29 cellular contexts compared by ENCODE assay signal in genomic region chr20:37559312-37560027, GRCh38. TPM values are rescaled to one million over a fixed set of nuclear protein-coding genes. Genes with fewer than 3 reads are reported as not detected.
"Had no signal": no experiment of that assay in that cellular context is flagged by ENCODE, and none has a peak within 500 bp of the region (broad histone marks: within the 10 kb centered on the region; RNA-seq: fewer than 3 reads in every experiment).

No MANE protein-coding gene starts in this region.

- H3K4me2 ChIP-seq: hepatocyte, smooth muscle cell had no signal

- H3K4me1 ChIP-seq: adrenal gland, pancreas, prostate gland had no signal

- H3K4me3 ChIP-seq: adrenal gland, body of pancreas, dorsolateral prefrontal cortex, gastroesophageal sphincter, hepatocyte, pancreas, prostate gland, smooth muscle cell, tibial nerve had no signal

- H3K36me3 ChIP-seq: adrenal gland, gastroesophageal sphincter, pancreas, prostate gland, tibial nerve, WERI-Rb-1 had no signal

- H3K27ac ChIP-seq: adrenal gland, body of pancreas, dorsolateral prefrontal cortex, gastroesophageal sphincter, hepatocyte, pancreas, prostate gland, tibial nerve, WERI-Rb-1 had no signal

- DNase-seq: activated CD4-positive, alpha-beta T cell treated with anti-CD3 and anti-CD28 coated beads for 48 hours; activated CD4-positive, alpha-beta T cell treated with anti-CD3 and anti-CD28 coated beads, Interleukin-2, amount 50 U/mL, for 48 hours; activated naive CD4-positive, alpha-beta T cell treated with Interleukin-2 at 50 U/mL for 16 hours; activated naive CD8-positive, alpha-beta T cell treated with anti-CD3 and anti-CD28 coated beads for 36 hours; activated T-cell treated with anti-CD3 and anti-CD28 coated beads, Interleukin-2, amount 50 U/mL, for 48 hours; aorta; body of pancreas; dorsolateral prefrontal cortex; effector memory CD8-positive, alpha-beta T cell; left cardiac atrium; mammary epithelial cell; naive B cell; nucleus accumbens; pancreas; retina; stimulated activated CD4-positive, alpha-beta T cell treated with anti-CD3 and anti-CD28 coated beads, Interleukin-1b, Interleukin-23, amount 100 ng/mL, for 48 hours; stimulated activated CD4-positive, alpha-beta T cell treated with anti-CD3 and anti-CD28 coated beads, Interleukin-4, amount 100 ng/mL, for 4 hours; stimulated activated naive CD4-positive, alpha-beta T cell; T-helper 9 cell; WERI-Rb-1 had no signal

- H3K27me3 ChIP-seq: body of pancreas had no signal

- H3K9me3 ChIP-seq: adrenal gland, body of pancreas, gastroesophageal sphincter, pancreas, prostate gland, tibial nerve had no signal

- ATAC-seq: activated CD4-positive, CD25-positive, alpha-beta regulatory T cell treated with anti-CD3 and anti-CD28 coated beads, Interleukin-2, amount 50 U/mL, for 24 hours; body of pancreas; effector memory CD8-positive, alpha-beta T cell; gastroesophageal sphincter; left cardiac atrium; pancreas had no signal

RNA-seq across cellular contexts. Expression of gene NNAT, which starts 38.4 kb away (rescaled TPM):
- total RNA-seq: activated T-helper 2 cell treated with anti-CD3 and anti-CD28 coated beads, Interferon-gamma antibody, Interleukin-2, Interleukin-4, amounts not matched to agents 10 μg/mL and 5 μg/mL and 100 μg/mL, durations not matched to agents 14 hours and 24 hours and 36 hours; hepatocyte; liver; smooth muscle cell had no signal
